ENCODE assay signal across 25 cellular contexts in the genomic region with DNA sequence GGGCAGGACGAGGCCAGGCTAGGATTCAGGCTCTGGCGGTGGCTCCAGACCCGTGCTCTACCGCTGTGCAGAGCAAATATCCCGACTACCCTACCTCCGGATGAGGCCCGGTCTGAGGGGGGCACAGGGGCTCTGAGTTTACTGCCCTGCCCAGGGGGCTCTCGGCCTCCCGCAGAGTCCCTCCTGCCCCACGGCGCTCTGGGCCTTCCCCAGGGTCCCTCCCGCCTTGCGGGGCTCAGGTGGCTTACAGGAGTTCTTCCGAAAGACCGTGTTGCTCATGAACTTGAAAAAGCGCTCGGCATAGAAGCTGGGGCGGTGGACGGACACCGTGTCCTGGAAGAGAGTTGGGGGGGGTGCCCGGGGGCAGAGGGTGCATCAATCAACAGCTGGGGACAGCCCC. TPM values are rescaled to one million over a fixed set of nuclear protein-coding genes. Genes with fewer than 3 reads are reported as not detected.
"Had no signal": no experiment of that assay in that cellular context is flagged by ENCODE, and none has a peak within 500 bp of the region (broad histone marks: within the 10 kb centered on the region; RNA-seq: fewer than 3 reads in every experiment).

No MANE protein-coding gene starts in this region.

- DNase-seq: Kasumi-1, NCI-H1092, NCI-H1105 treated with DMSO at 0.1 percent for 48 hours, NCI-H1417 treated with DMSO at 0.1 percent for 48 hours, NCI-H146, NCI-H1694 treated with DMSO at 0.1 percent for 48 hours, NCI-H1930, NCI-H2081, NCI-H2107, NCI-H2227 treated with DMSO at 0.1 percent for 48 hours, NCI-H446, NCI-H510A, NCI-H524 treated with DMSO at 0.1 percent for 48 hours, NCI-H69, NCI-H774, Right ventricle myocardium superior, RPMI8226, SIG-M5 had no signal

- ATAC-seq: K562 had no signal

- H3K4me1 ChIP-seq: SJSA1 had no signal

- H3K27me3 Mint-ChIP-seq: IgD-negative memory B cell had no signal

- H3K27ac ChIP-seq: HL-60, KMS-11, SJSA1, SK-N-MC had no signal

- H3K4me3 ChIP-seq: K562, SJSA1, SK-N-MC had no signal

- H3K4me1 Mint-ChIP-seq: IgD-negative memory B cell had no signal

- H3K4me3 Mint-ChIP-seq: IgD-negative memory B cell had no signal

- H3K9me3 ChIP-seq: SJSA1 had no signal

- H3K9me3 Mint-ChIP-seq: IgD-negative memory B cell had no signal

RNA-seq across cellular contexts. Expression of a gene that starts 39.1 kb away (rescaled TPM):
- total RNA-seq: MCF 10A, SJSA1 had no signal
